7 cellular contexts compared by ENCODE assay signal in the genomic region with DNA sequence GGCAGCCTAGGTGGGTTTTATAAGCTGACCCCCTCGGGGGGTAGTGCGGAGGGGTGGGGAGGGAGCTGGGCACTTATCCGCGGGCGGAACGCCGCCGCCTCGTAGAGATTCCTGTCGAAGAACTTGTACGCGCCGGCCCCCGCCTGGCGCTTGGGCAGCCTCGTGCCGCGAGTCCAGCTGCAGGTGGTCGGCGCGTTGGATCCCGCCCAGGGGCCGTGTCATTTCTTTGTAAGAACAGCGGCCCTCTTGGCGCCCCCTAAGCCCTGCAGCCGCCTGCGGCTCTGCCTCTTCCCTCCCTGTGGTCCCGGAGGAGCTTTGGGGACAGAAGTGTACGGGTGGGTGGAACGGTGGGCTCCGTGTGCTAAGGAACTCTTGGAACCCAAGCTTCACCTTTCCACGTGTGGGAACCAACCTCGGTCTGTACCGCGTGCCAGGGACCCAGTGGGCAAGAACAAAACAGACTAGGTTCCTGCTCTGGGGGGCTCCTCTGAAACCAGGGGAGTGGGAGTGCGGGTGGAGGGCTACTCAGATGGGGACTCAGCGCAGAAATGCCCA. TPM values are rescaled to one million over a fixed set of nuclear protein-coding genes. Genes with fewer than 3 reads are reported as not detected.
DNase-seq lines count a peak whose midpoint lies in the region; ATAC-seq, FAIRE-seq and TF ChIP-seq lines count a peak whose summit lies in the region.

No MANE protein-coding gene starts in this region.

- H3K4me3 ChIP-seq in ascending aorta, result peak overlapping the region; percentile 98

- intact Hi-C loops in ascending aorta (cut with DNase I), result loop anchor here (5.0 kb wide), 3 partner anchors 126 to 1034 kb away; a partner anchor contains a TSS

- no peak for FAIRE-seq in GM12892 (lab: Jason Lieb, UNC)

- TF ChIP-seq CTCF in ascending aorta (IDR thresholded peaks at IDR 0.05), result no peak

- no peaks in the 10 kb centered on the region for H3K27me3 ChIP-seq in ascending aorta

- TF ChIP-seq POLR2A in GM12892 (IDR thresholded peaks at IDR 0.05; ENCODE audit: low read depth, low read length), result no peak

- no peak for ATAC-seq in stimulated activated effector memory CD8-positive, alpha-beta T cell treated with anti-CD3 and anti-CD28 coated beads, Interleukin-12 subunit alpha, Interleukin-12 subunit beta, amount 100 ng/mL, for 72 hours

- no peaks in the 10 kb centered on the region for H3K36me3 Mint-ChIP-seq in IgD-negative memory B cell
- H3K36me3 Mint-ChIP-seq in immature natural killer cell, result no peaks in the 10 kb centered on the region
- H3K36me3 Mint-ChIP-seq in stimulated activated effector memory CD8-positive, alpha-beta T cell treated with anti-CD3 and anti-CD28 coated beads, Interleukin-12 subunit alpha, Interleukin-12 subunit beta, amount 100 ng/mL, for 72 hours, result peaks cover 4% of the 10 kb centered on the region

- peak overlapping the region; percentile 55 to 77 (median 60) for H3K4me3 Mint-ChIP-seq in IgD-negative memory B cell
- peak overlapping the region in 4 of 5 donors; percentile 24 to 60 (median 42) for H3K4me3 Mint-ChIP-seq in immature natural killer cell
- peak overlapping the region; percentile 74 for H3K4me3 Mint-ChIP-seq in stimulated activated effector memory CD8-positive, alpha-beta T cell treated with anti-CD3 and anti-CD28 coated beads, Interleukin-12 subunit alpha, Interleukin-12 subunit beta, amount 100 ng/mL, for 72 hours

- peaks cover 25% of the 10 kb centered on the region for H3K27me3 Mint-ChIP-seq in IgD-negative memory B cell
- peaks cover 2 to 12% (median 9%) of the 10 kb centered on the region in 3 donors for H3K27me3 Mint-ChIP-seq in immature natural killer cell (ENCODE audit: low read depth in 3 of 3)

- H3K4me1 Mint-ChIP-seq in IgD-negative memory B cell (peaks cover 3 to 6% (median 4%) of the 10 kb centered on the region in 3 donors), immature natural killer cell (peaks cover 5 to 7% of the 10 kb centered on the region in 2 donors)
- H3K4me1 Mint-ChIP-seq in stimulated activated effector memory CD8-positive, alpha-beta T cell treated with anti-CD3 and anti-CD28 coated beads, Interleukin-12 subunit alpha, Interleukin-12 subunit beta, amount 100 ng/mL, for 72 hours, result peaks cover 17% of the 10 kb centered on the region

- H3K4me1 ChIP-seq in ascending aorta, result peaks cover 23 to 28% of the 10 kb centered on the region in 2 donors

- DNase-seq in ascending aorta (ENCODE audit: low spot score in 2 of 2) (no peak), immature natural killer cell (no peak), GM12892 (ENCODE audit: insufficient read length) (no peak), NAMALWA (ENCODE audit: low spot score) (no peak), SHP77 treated with DMSO at 0.1 percent for 48 hours (lab: John Stamatoyannopoulos, UW) (no peak)
- DNase-seq in stimulated activated effector memory CD8-positive, alpha-beta T cell treated with anti-CD3 and anti-CD28 coated beads, Interleukin-12 subunit alpha, Interleukin-12 subunit beta, amount 100 ng/mL, for 72 hours (ENCODE audit: low spot score in 2 of 2), result no peak

- no peaks in the 10 kb centered on the region for H3K36me3 ChIP-seq in ascending aorta

- H3K9me3 Mint-ChIP-seq in IgD-negative memory B cell (no peaks in the 10 kb centered on the region), immature natural killer cell (no peaks in the 10 kb centered on the region)
- no peaks in the 10 kb centered on the region for H3K9me3 Mint-ChIP-seq in stimulated activated effector memory CD8-positive, alpha-beta T cell treated with anti-CD3 and anti-CD28 coated beads, Interleukin-12 subunit alpha, Interleukin-12 subunit beta, amount 100 ng/mL, for 72 hours

- H3K27ac Mint-ChIP-seq in IgD-negative memory B cell (peak overlapping the region in 2 of 3 donors; percentile 31 to 69), immature natural killer cell (no peak overlapping the region)
- no peak overlapping the region for H3K27ac Mint-ChIP-seq in stimulated activated effector memory CD8-positive, alpha-beta T cell treated with anti-CD3 and anti-CD28 coated beads, Interleukin-12 subunit alpha, Interleukin-12 subunit beta, amount 100 ng/mL, for 72 hours

- H3K9me3 ChIP-seq in ascending aorta, result no peaks in the 10 kb centered on the region

- peak overlapping the region; percentile 94 to 98 for H3K27ac ChIP-seq in ascending aorta

RNA-seq across cellular contexts. Expression of a gene that starts 1.2 kb away (rescaled TPM):
- polyA plus RNA-seq in IgD-negative memory B cell, result 0.26 TPM
- 123 TPM for total RNA-seq in ascending aorta
- polyA plus RNA-seq in immature natural killer cell, result not detected
- 0.34 TPM for polyA plus RNA-seq in GM12892 (2012; ENCODE audit: missing spikeins)

Comparison
In these comparisons a context has a peak if more than half of its experiments do, and no peak if none do; other contexts are left out.
1. H3K27ac Mint-ChIP-seq: peak in IgD-negative memory B cell (2 of 3); none in immature natural killer cell (0 of 6) and stimulated activated effector memory CD8-positive, alpha-beta T cell treated with anti-CD3 and anti-CD28 coated beads, Interleukin-12 subunit alpha, Interleukin-12 subunit beta, amount 100 ng/mL, for 72 hours (single experiment).
2. Peak in every context shown above with its lines, with median percentiles within 50 percentile points of each other: H3K4me3 Mint-ChIP-seq.